20 cellular contexts compared by ENCODE assay signal in the genomic region with DNA sequence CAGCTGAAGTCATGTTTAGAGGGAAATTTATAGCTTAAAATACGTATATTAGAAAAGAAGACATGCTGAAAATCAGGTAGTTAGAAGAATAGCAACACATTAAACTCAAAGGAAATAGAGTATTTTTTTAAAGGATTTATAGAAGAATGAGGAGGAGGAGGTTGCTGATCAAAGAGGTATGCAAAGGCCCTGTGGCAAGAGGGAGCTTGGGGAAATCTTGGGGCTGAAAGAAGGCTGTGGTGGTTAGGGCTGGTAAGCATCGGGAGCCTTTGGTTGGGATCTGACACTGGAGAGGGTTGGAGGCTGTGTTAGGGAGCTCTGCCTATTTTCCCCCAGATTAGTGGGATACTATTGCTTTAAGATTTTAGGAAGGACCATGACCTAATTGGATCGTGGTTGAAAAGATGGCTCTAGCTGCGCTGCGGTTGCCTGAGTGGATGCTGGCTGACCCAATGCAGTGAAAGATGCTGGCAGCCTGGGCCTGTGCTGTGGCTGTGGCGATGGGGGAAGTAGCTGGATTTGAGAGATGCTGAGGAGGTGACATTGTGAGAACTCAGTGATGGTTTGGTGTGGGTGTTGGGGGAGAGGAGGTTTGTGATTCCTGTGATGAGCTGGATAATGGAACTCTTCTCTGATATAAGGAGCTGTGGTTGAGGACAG. TPM values are rescaled to one million over a fixed set of nuclear protein-coding genes. Genes with fewer than 3 reads are reported as not detected.
DNase-seq lines count a peak whose midpoint lies in the region; ATAC-seq and TF ChIP-seq lines count a peak whose summit lies in the region.
"Had no signal": no experiment of that assay in that cellular context is flagged by ENCODE, and none has a peak within 500 bp of the region (broad histone marks: within the 10 kb centered on the region; RNA-seq: fewer than 3 reads in every experiment).

No MANE protein-coding gene starts in this region.

- no peak for TF ChIP-seq CTCF in activated B cell treated with CpG ODN at 0.5 μM for 24 hours (IDR thresholded peaks at IDR 0.05)

- ATAC-seq in activated B cell treated with CpG ODN at 0.5 μM for 24 hours (ENCODE audit: low read depth) (no peak), left lobe of liver (no peak), GM19023 (IDR thresholded peaks at IDR 0.05; ENCODE audit: unreplicated experiment) (no peak), GM18517 (IDR thresholded peaks at IDR 0.05; ENCODE audit: unreplicated experiment) (no peak)
- peak; percentile 40 for ATAC-seq in stimulated activated naive CD8-positive, alpha-beta T cell treated with anti-CD3 and anti-CD28 coated beads, Interleukin-15, Interleukin-2, amounts not matched to agents 100 U/mL and 50 U/mL, for 24 hours
- ATAC-seq: foreskin keratinocyte, psoas muscle had no signal

- no peaks in the 10 kb centered on the region for H3K27me3 Mint-ChIP-seq in activated naive CD4-positive, alpha-beta T cell treated with anti-CD3 and anti-CD28 coated beads, Interleukin-2, amount 50 U/mL, for 24 hours
- H3K27me3 Mint-ChIP-seq in activated B cell treated with CpG ODN at 0.5 μM for 24 hours, result no peaks in the 10 kb centered on the region

- peaks cover 59% of the 10 kb centered on the region for H3K4me1 Mint-ChIP-seq in activated naive CD4-positive, alpha-beta T cell treated with anti-CD3 and anti-CD28 coated beads, Interleukin-2, amount 50 U/mL, for 24 hours
- peaks cover 80% of the 10 kb centered on the region for H3K4me1 Mint-ChIP-seq in activated B cell treated with CpG ODN at 0.5 μM for 24 hours

- peak overlapping the region; percentile 31 for H3K27ac Mint-ChIP-seq in activated naive CD4-positive, alpha-beta T cell treated with anti-CD3 and anti-CD28 coated beads, Interleukin-2, amount 50 U/mL, for 24 hours
- H3K27ac Mint-ChIP-seq in activated B cell treated with CpG ODN at 0.5 μM for 24 hours, result peak overlapping the region; percentile 70

- no peak overlapping the region for H3K4me3 Mint-ChIP-seq in activated naive CD4-positive, alpha-beta T cell treated with anti-CD3 and anti-CD28 coated beads, Interleukin-2, amount 50 U/mL, for 24 hours
- no peak overlapping the region for H3K4me3 Mint-ChIP-seq in activated B cell treated with CpG ODN at 0.5 μM for 24 hours

- no peaks in the 10 kb centered on the region for H3K9me3 Mint-ChIP-seq in activated naive CD4-positive, alpha-beta T cell treated with anti-CD3 and anti-CD28 coated beads, Interleukin-2, amount 50 U/mL, for 24 hours
- H3K9me3 Mint-ChIP-seq in activated B cell treated with CpG ODN at 0.5 μM for 24 hours, result peaks cover 2% of the 10 kb centered on the region

- intact Hi-C loops in activated B cell treated with CpG ODN at 0.5 μM for 24 hours (cut with micrococcal nuclease), result no loop called here

- POLR2A ChIA-PET in activated B cell treated with CpG ODN at 0.5 μM for 24 hours (lab: Charles Lee), result interaction anchor here (0.5 to 1.0 kb wide), 4 partner anchors 8 to 114 kb away, joined by 3 to 10 read pairs (median 4); partner anchors contain the start of gene ATG16L1

- no peak for DNase-seq in activated naive CD4-positive, alpha-beta T cell treated with anti-CD3 and anti-CD28 coated beads, Interleukin-2, amount 50 U/mL, for 16 hours
- DNase-seq in activated B cell treated with CpG ODN at 0.5 μM for 24 hours (no peak), left lobe of liver (ENCODE audit: low spot score) (peak; percentile 41), SK-N-DZ (ENCODE audit: low spot score) (no peak)
- no peak for DNase-seq in stimulated activated naive CD8-positive, alpha-beta T cell treated with anti-CD3 and anti-CD28 coated beads, Interleukin-15, Interleukin-2, amounts not matched to agents 100 U/mL and 50 U/mL, for 24 hours
- DNase-seq: ACHN; brain microvascular endothelial cell; DND-41; foreskin keratinocyte; kidney glomerular epithelial cell; NCI-H524; psoas muscle; Right ventricle myocardium superior; stimulated activated CD4-positive, alpha-beta T cell treated with anti-CD3 and anti-CD28 coated beads, Interleukin-4, amount 100 ng/mL, for 24 hours; testis had no signal

- peaks cover 17% of the 10 kb centered on the region for H3K36me3 Mint-ChIP-seq in activated naive CD4-positive, alpha-beta T cell treated with anti-CD3 and anti-CD28 coated beads, Interleukin-2, amount 50 U/mL, for 24 hours
- H3K36me3 Mint-ChIP-seq in activated B cell treated with CpG ODN at 0.5 μM for 24 hours (ENCODE audit: low read depth), result peaks cover 60% of the 10 kb centered on the region

- CTCF ChIA-PET in activated B cell treated with CpG ODN at 0.5 μM for 24 hours (lab: Charles Lee), result interaction anchor here (0.6 to 1.4 kb wide), 3 partner anchors 9 to 513 kb away, joined by 3 to 4 read pairs (median 3); partner anchors contain the start of gene DGKD

RNA-seq across cellular contexts. Expression of gene DGKD, which starts 11.7 kb away (rescaled TPM):
- total RNA-seq in activated B cell treated with CpG ODN at 0.5 μM for 24 hours, result 140 and 188 TPM in 2 replicates
- total RNA-seq in left lobe of liver, result 17.9 TPM
- polyA plus RNA-seq in SK-N-DZ (2014; cell fraction: cytosol; rRNA removed), result 15.9 and 21.3 TPM in 2 replicates
- 45.7 and 52.6 TPM in 2 replicates for polyA plus RNA-seq in SK-N-DZ (2014; cell fraction: nucleus; rRNA removed)

RNA-seq across cellular contexts. Expression of gene SAG, which starts 58.4 kb away (rescaled TPM):
- 0.04 TPM in 1 of 2 replicates, not detected in the other for total RNA-seq in activated B cell treated with CpG ODN at 0.5 μM for 24 hours
- total RNA-seq in left lobe of liver, result not detected
- polyA plus RNA-seq in SK-N-DZ (2014; cell fraction: cytosol; rRNA removed), result 0.19 TPM in 1 of 2 replicates, not detected in the other
- polyA plus RNA-seq in SK-N-DZ (2014; cell fraction: nucleus; rRNA removed), result 0.05 TPM in 1 of 2 replicates, not detected in the other
- total RNA-seq: foreskin keratinocyte, psoas muscle, Right ventricle myocardium superior, smooth muscle cell had no signal
- polyA plus RNA-seq: foreskin keratinocyte, neural cell, psoas muscle, smooth muscle cell had no signal
